In genomic region chr5:6707852-6708251, GRCh38 we compare ENCODE assay signal across 17 cellular contexts.
"Had no signal": no experiment of that assay in that cellular context is flagged by ENCODE, and none has a peak within 500 bp of the region (broad histone marks: within the 10 kb centered on the region; RNA-seq: fewer than 3 reads in every experiment).

No MANE protein-coding gene starts in this region.

- DNase-seq: cortex of kidney; dorsolateral prefrontal cortex; effector CD8-positive, alpha-beta T cell; foreskin melanocyte; kidney; left cardiac atrium; mucosa of descending colon; naive thymus-derived CD8-positive, alpha-beta T cell; posterior cingulate gyrus; small intestine; stimulated activated CD4-positive, alpha-beta T cell treated with anti-CD3 and anti-CD28 coated beads, Interleukin-12 subunit alpha, Interleukin-12 subunit beta, amount 100 ng/mL, for 4 hours; stimulated activated CD4-positive, alpha-beta T cell treated with anti-CD3 and anti-CD28 coated beads, Interleukin-2, amount 100 ng/mL, for 48 hours; stimulated activated naive CD4-positive, alpha-beta T cell treated with Interleukin-2 at 50 U/mL for 16 hours; upper lobe of left lung; uterus had no signal

- H2AFZ ChIP-seq: hepatocyte had no signal

- H3K79me2 ChIP-seq: hepatocyte had no signal

- H3K4me2 ChIP-seq: hepatocyte had no signal

- H3K27ac ChIP-seq: dorsolateral prefrontal cortex, hepatocyte, right atrium auricular region, upper lobe of left lung, uterus had no signal

- ATAC-seq: left cardiac atrium; mucosa of descending colon; naive thymus-derived CD8-positive, alpha-beta T cell had no signal

- H3K4me3 ChIP-seq: dorsolateral prefrontal cortex, hepatocyte, mucosa of descending colon, right atrium auricular region, upper lobe of left lung, uterus had no signal

- H3K27me3 ChIP-seq: dorsolateral prefrontal cortex, hepatocyte, right atrium auricular region, upper lobe of left lung, uterus had no signal

- H3K9me3 ChIP-seq: mucosa of descending colon, right atrium auricular region, upper lobe of left lung, uterus had no signal

- H3K36me3 ChIP-seq: right atrium auricular region, upper lobe of left lung, uterus had no signal
